Comparison of ENCODE assay signal across 9 cellular contexts in genomic region chr7:27217951-27218350, GRCh38. TPM values are rescaled to one million over a fixed set of nuclear protein-coding genes. Genes with fewer than 3 reads are reported as not detected.
"Had no signal": no experiment of that assay in that cellular context is flagged by ENCODE, and none has a peak within 500 bp of the region (broad histone marks: within the 10 kb centered on the region; RNA-seq: fewer than 3 reads in every experiment).

No MANE protein-coding gene starts in this region.

- ATAC-seq: GM12878 had no signal

- DNase-seq: GDM1, GF-D8 had no signal

- FAIRE-seq: G401.6, GM12878, GM12891, GM12892, GM18507, GM19239 had no signal

- H3K4me3 ChIP-seq: GM12878 had no signal

RNA-seq across cellular contexts. Expression of gene HOXA13, which starts 18.1 kb away (rescaled TPM):
- total RNA-seq: G401, GM12878 had no signal
- polyA plus RNA-seq: GM12878 had no signal

RNA-seq across cellular contexts. Expression of gene EVX1, which starts 24.7 kb away (rescaled TPM):
- total RNA-seq: G401, GM12878 had no signal
- polyA plus RNA-seq: GM12878 had no signal

RNA-seq across cellular contexts. Expression of gene HOXA11, which starts 32.9 kb away (rescaled TPM):
- total RNA-seq: GM12878 had no signal
- polyA plus RNA-seq: GM12878 had no signal

RNA-seq across cellular contexts. Expression of gene HOXA10, which starts 43.8 kb away (rescaled TPM):
- total RNA-seq: GM12878 had no signal
- polyA plus RNA-seq: GM12878 had no signal

RNA-seq across cellular contexts. Expression of gene HOXA9, which starts 52.6 kb away (rescaled TPM):
- total RNA-seq: GM12878 had no signal
- polyA plus RNA-seq: GM12878 had no signal
